Comparison of ENCODE assay signal across 1 cellular context in genomic region chr3:122512284-122512683, GRCh38.
TF ChIP-seq lines count a peak whose summit lies in the region.

No MANE protein-coding gene starts in this region.

TF ChIP-seq in HEK293, 187 proteins besides CTCF, POLR2A, EP300 and RAD21 (continued from another document):
- TF ChIP-seq ZEB2 (tag by site-specific recombination; IDR thresholded peaks at IDR 0.05) (no peak), ZNF394 (tag by site-specific recombination; IDR thresholded peaks at IDR 0.05; ENCODE audit: borderline replicate concordance) (no peak), KLF1 (tag by site-specific recombination; IDR thresholded peaks at IDR 0.05) (peak; percentile 29), ZNF510 (tag by site-specific recombination; IDR thresholded peaks at IDR 0.05; ENCODE audit: insufficient replicate concordance) (peak; percentile 94), ZNF449 (tag by site-specific recombination; IDR thresholded peaks at IDR 0.05) (peak; percentile 77), HOXD13 (CRISPR knock-in tag; IDR thresholded peaks at IDR 0.05; ENCODE audit: borderline replicate concordance) (no peak), ZNF416 (tag by site-specific recombination; IDR thresholded peaks at IDR 0.05) (no peak), YY1 (tag by site-specific recombination; IDR thresholded peaks at IDR 0.05) (no peak), PRDM6 (tag by site-specific recombination; IDR thresholded peaks at IDR 0.05) (no peak), ZNF830 (tag by site-specific recombination; IDR thresholded peaks at IDR 0.05; ENCODE audit: low read depth) (no peak)
